8 cellular contexts compared by ENCODE assay signal in genomic region chr4:88592600-88593448, GRCh38. TPM values are rescaled to one million over a fixed set of nuclear protein-coding genes. Genes with fewer than 3 reads are reported as not detected.
A peak's percentile ranks its signal among the peaks of the same experiment; 100 is the strongest.
DNase-seq lines count a peak whose midpoint lies in the region; ATAC-seq and TF ChIP-seq lines count a peak whose summit lies in the region.

No MANE protein-coding gene starts in this region.

- peak; percentile 71 for DNase-seq in BE2C
- DNase-seq in NOMO-1 treated with DMSO at 0.1 percent for 48 hours (lab: John Stamatoyannopoulos, UW; ENCODE audit: unreplicated experiment), result peak; percentile 60
- DNase-seq in activated CD8-positive, alpha-beta memory T cell treated with anti-CD3 and anti-CD28 coated beads, Interleukin-2, amount 50 U/mL, for 48 hours, result peak; percentile 90
- peak; percentile 70 for DNase-seq in epidermal melanocyte (ENCODE audit: insufficient read length, low spot score)
- peak; percentile 54 to 55 for DNase-seq in stimulated activated CD8-positive, alpha-beta memory T cell treated with anti-CD3 and anti-CD28 coated beads, Interleukin-4, amount 100 ng/mL, for 1 hour (ENCODE audit: low read depth in 2 of 2, low spot score in 1 of 2)

- H3K36me3 ChIP-seq in BE2C, result no peaks in the 10 kb centered on the region

- ATAC-seq in GM19023 (IDR thresholded peaks at IDR 0.05; ENCODE audit: unreplicated experiment) (peak; percentile 80), HG03159 (IDR thresholded peaks at IDR 0.05; ENCODE audit: unreplicated experiment) (peak; percentile 82)

- no peaks in the 10 kb centered on the region; the same call in 1 of the 2 replicates for H3K27me3 ChIP-seq in BE2C
- H3K27me3 ChIP-seq in mononuclear cell (ENCODE audit: insufficient read depth, low read length), result no peaks in the 10 kb centered on the region

- H3K4me1 ChIP-seq in BE2C (no peaks in the 10 kb centered on the region), mononuclear cell (ENCODE audit: insufficient read depth, low read length) (peaks cover 22% of the 10 kb centered on the region)

- no peak for TF ChIP-seq CTCF in BE2C (IDR thresholded peaks at IDR 0.05; ENCODE audit: low read depth, low read length)

- H3K4me3 ChIP-seq in BE2C (ENCODE audit: low read depth, low read length) (peak overlapping the region; percentile 78), mononuclear cell (ENCODE audit: low read length) (peak overlapping the region; percentile 75)

- no peaks in the 10 kb centered on the region for H3K9me3 ChIP-seq in BE2C
- H3K9me3 ChIP-seq in mononuclear cell (ENCODE audit: low read depth, low read length), result no peaks in the 10 kb centered on the region

RNA-seq across cellular contexts. Expression of gene HERC3, which starts 0.5 kb away (rescaled TPM):
- 4.8 TPM for polyA plus RNA-seq in BE2C (2012; ENCODE audit: insufficient read depth, insufficient read length, low read depth)
- total RNA-seq in mononuclear cell, result 50.2 TPM

Comparison
In these comparisons a context has a peak if more than half of its experiments do, and no peak if none do; other contexts are left out.
1. Peak in every context shown above with its lines: DNase-seq, ATAC-seq and H3K4me3 ChIP-seq.